In genomic region chr6:89976141-89977020, GRCh38 we compare ENCODE assay signal across 15 cellular contexts.
A peak's percentile ranks its signal among the peaks of the same experiment; 100 is the strongest.
DNase-seq lines count a peak whose midpoint lies in the region; ATAC-seq, FAIRE-seq and TF ChIP-seq lines count a peak whose summit lies in the region.
"Had no signal": no experiment of that assay in that cellular context is flagged by ENCODE, and none has a peak within 500 bp of the region (broad histone marks: within the 10 kb centered on the region; RNA-seq: fewer than 3 reads in every experiment).

No MANE protein-coding gene starts in this region.

- peaks cover 56% of the 10 kb centered on the region for H3K36me3 Mint-ChIP-seq in activated CD4-positive, alpha-beta T cell treated with anti-CD3 and anti-CD28 coated beads for 36 hours (ENCODE audit: low read depth)
- H3K36me3 Mint-ChIP-seq in activated CD4-positive, alpha-beta T cell treated with anti-CD3 and anti-CD28 coated beads, Interleukin-2, amount 10 ng/mL, durations not matched to agents 24 days and 14 days (ENCODE audit: low read depth) = peaks cover 37% of the 10 kb centered on the region
- peaks cover 49% of the 10 kb centered on the region for H3K36me3 Mint-ChIP-seq in stimulated activated naive CD8-positive, alpha-beta T cell treated with anti-CD3 and anti-CD28 coated beads, Interleukin-15, Interleukin-2, amounts not matched to agents 100 ng/mL and 50 ng/mL, for 24 hours (ENCODE audit: low read depth)

- POLR2A ChIA-PET in activated CD4-positive, alpha-beta T cell treated with anti-CD3 and anti-CD28 coated beads for 36 hours (lab: Charles Lee) = interaction anchor here (0.7 kb wide), 1 partner anchor 219 kb away, joined by 3 read pairs; no protein-coding TSS in a partner anchor

- DNase-seq in activated CD4-positive, alpha-beta T cell treated with anti-CD3 and anti-CD28 coated beads for 36 hours = no peak
- DNase-seq in activated CD4-positive, alpha-beta T cell treated with anti-CD3 and anti-CD28 coated beads, Interleukin-2, amount 10 ng/mL, durations not matched to agents 24 days and 14 days = no peak
- DNase-seq in left kidney (ENCODE audit: low read depth, low spot score) = peak; percentile 44
- DNase-seq in HTR-8/SVneo (ENCODE audit: insufficient read length, low spot score) = no peak
- no peak for DNase-seq in COLO668 (lab: John Stamatoyannopoulos, UW; ENCODE audit: unreplicated experiment)
- DNase-seq in HuH-7.5 (ENCODE audit: low spot score) = no peak
- DNase-seq: MM.1S; pancreas; SJCRH30; stimulated activated CD4-positive, alpha-beta T cell treated with anti-CD3 and anti-CD28 coated beads, Interleukin-15, amount 100 ng/mL, for 24 hours; upper lobe of right lung had no signal

- no peak overlapping the region for H3K4me3 Mint-ChIP-seq in activated CD4-positive, alpha-beta T cell treated with anti-CD3 and anti-CD28 coated beads for 36 hours
- H3K4me3 Mint-ChIP-seq in activated CD4-positive, alpha-beta T cell treated with anti-CD3 and anti-CD28 coated beads, Interleukin-2, amount 10 ng/mL, durations not matched to agents 24 days and 14 days = no peak overlapping the region
- no peak overlapping the region for H3K4me3 Mint-ChIP-seq in stimulated activated naive CD8-positive, alpha-beta T cell treated with anti-CD3 and anti-CD28 coated beads, Interleukin-15, Interleukin-2, amounts not matched to agents 100 ng/mL and 50 ng/mL, for 24 hours
- H3K4me3 Mint-ChIP-seq: dendritic cell treated with granulocyte-macrophage colony-stimulating factor and Interleukin-4, amounts not matched to agents 40 ng/mL and 50 ng/mL, for 4 days had no signal

- peak overlapping the region; percentile 14 for H3K27ac Mint-ChIP-seq in activated CD4-positive, alpha-beta T cell treated with anti-CD3 and anti-CD28 coated beads for 36 hours
- H3K27ac Mint-ChIP-seq in activated CD4-positive, alpha-beta T cell treated with anti-CD3 and anti-CD28 coated beads, Interleukin-2, amount 10 ng/mL, durations not matched to agents 24 days and 14 days = no peak overlapping the region
- peak overlapping the region; percentile 61 for H3K27ac Mint-ChIP-seq in stimulated activated naive CD8-positive, alpha-beta T cell treated with anti-CD3 and anti-CD28 coated beads, Interleukin-15, Interleukin-2, amounts not matched to agents 100 ng/mL and 50 ng/mL, for 24 hours
- H3K27ac Mint-ChIP-seq: dendritic cell treated with granulocyte-macrophage colony-stimulating factor and Interleukin-4, amounts not matched to agents 40 ng/mL and 50 ng/mL, for 4 days had no signal

- intact Hi-C loops in activated CD4-positive, alpha-beta T cell treated with anti-CD3 and anti-CD28 coated beads for 36 hours (cut with DNase I, micrococcal nuclease) = no loop called here
- intact Hi-C loops in activated CD4-positive, alpha-beta T cell treated with anti-CD3 and anti-CD28 coated beads, Interleukin-2, amount 10 ng/mL, durations not matched to agents 24 days and 14 days (cut with micrococcal nuclease) = no loop called here

- FAIRE-seq in HTR-8/SVneo (lab: Jason Lieb, UNC) = no peak
- FAIRE-seq: GM12891, pancreas had no signal

- no peak for ATAC-seq in activated CD4-positive, alpha-beta T cell treated with anti-CD3 and anti-CD28 coated beads for 36 hours
- ATAC-seq in SK-N-SH treated with all-trans-retinoic acid at 6 μM for 48 hours = no peak
- ATAC-seq: pancreas, upper lobe of right lung had no signal

- peaks cover 33% of the 10 kb centered on the region for H3K4me1 Mint-ChIP-seq in activated CD4-positive, alpha-beta T cell treated with anti-CD3 and anti-CD28 coated beads for 36 hours
- peaks cover 15% of the 10 kb centered on the region for H3K4me1 Mint-ChIP-seq in activated CD4-positive, alpha-beta T cell treated with anti-CD3 and anti-CD28 coated beads, Interleukin-2, amount 10 ng/mL, durations not matched to agents 24 days and 14 days
- peaks cover 3% of the 10 kb centered on the region for H3K4me1 Mint-ChIP-seq in stimulated activated naive CD8-positive, alpha-beta T cell treated with anti-CD3 and anti-CD28 coated beads, Interleukin-15, Interleukin-2, amounts not matched to agents 100 ng/mL and 50 ng/mL, for 24 hours (ENCODE audit: low read depth)

- H3K27me3 Mint-ChIP-seq in activated CD4-positive, alpha-beta T cell treated with anti-CD3 and anti-CD28 coated beads for 36 hours = no peaks in the 10 kb centered on the region
- no peaks in the 10 kb centered on the region for H3K27me3 Mint-ChIP-seq in activated CD4-positive, alpha-beta T cell treated with anti-CD3 and anti-CD28 coated beads, Interleukin-2, amount 10 ng/mL, durations not matched to agents 24 days and 14 days
- H3K27me3 Mint-ChIP-seq in stimulated activated naive CD8-positive, alpha-beta T cell treated with anti-CD3 and anti-CD28 coated beads, Interleukin-15, Interleukin-2, amounts not matched to agents 100 ng/mL and 50 ng/mL, for 24 hours = no peaks in the 10 kb centered on the region
- H3K27me3 Mint-ChIP-seq: dendritic cell treated with granulocyte-macrophage colony-stimulating factor and Interleukin-4, amounts not matched to agents 40 ng/mL and 50 ng/mL, for 4 days had no signal

- no peaks in the 10 kb centered on the region for H3K9me3 Mint-ChIP-seq in activated CD4-positive, alpha-beta T cell treated with anti-CD3 and anti-CD28 coated beads for 36 hours (ENCODE audit: low read depth)
- no peaks in the 10 kb centered on the region for H3K9me3 Mint-ChIP-seq in activated CD4-positive, alpha-beta T cell treated with anti-CD3 and anti-CD28 coated beads, Interleukin-2, amount 10 ng/mL, durations not matched to agents 24 days and 14 days
- H3K9me3 Mint-ChIP-seq in stimulated activated naive CD8-positive, alpha-beta T cell treated with anti-CD3 and anti-CD28 coated beads, Interleukin-15, Interleukin-2, amounts not matched to agents 100 ng/mL and 50 ng/mL, for 24 hours = no peaks in the 10 kb centered on the region
- H3K9me3 Mint-ChIP-seq: dendritic cell treated with granulocyte-macrophage colony-stimulating factor and Interleukin-4, amounts not matched to agents 40 ng/mL and 50 ng/mL, for 4 days had no signal

- CTCF ChIA-PET in activated CD4-positive, alpha-beta T cell treated with anti-CD3 and anti-CD28 coated beads for 36 hours (lab: Charles Lee) = interaction anchor here (0.9 to 2.1 kb wide), 6 partner anchors 10 to 72 kb away, joined by 3 to 7 read pairs (median 3); no protein-coding TSS in a partner anchor

TF ChIP-seq in SK-N-SH treated with all-trans-retinoic acid at 6 μM for 48 hours, 23 proteins besides CTCF, POLR2A, EP300 and RAD21:
- TF ChIP-seq CSRNP3 (CRISPR knock-in tag; IDR thresholded peaks at IDR 0.05) (no peak), CREB5 (CRISPR knock-in tag; IDR thresholded peaks at IDR 0.05; ENCODE audit: low read depth) (no peak), CSDC2 (CRISPR knock-in tag; IDR thresholded peaks at IDR 0.05) (no peak), TOX (CRISPR knock-in tag; IDR thresholded peaks at IDR 0.05; ENCODE audit: borderline replicate concordance) (no peak), RARB (CRISPR knock-in tag; IDR thresholded peaks at IDR 0.05) (no peak), ZFP3 (CRISPR knock-in tag; IDR thresholded peaks at IDR 0.05) (no peak), ZNF565 (CRISPR knock-in tag; conservative IDR thresholded peaks at IDR 0.05; ENCODE audit: low read depth) (0 out of 2 replicates have a peak, but pooled peaks have one; percentile 25)
